ENCODE assay signal across 1 cellular context in genomic region chr3:136042608-136043221, GRCh38.
TF ChIP-seq lines count a peak whose summit lies in the region.

No MANE protein-coding gene starts in this region.

TF ChIP-seq in liver, 16 proteins besides CTCF, POLR2A, EP300 and RAD21 (continued from another document):
- TF ChIP-seq, protein P1, sequence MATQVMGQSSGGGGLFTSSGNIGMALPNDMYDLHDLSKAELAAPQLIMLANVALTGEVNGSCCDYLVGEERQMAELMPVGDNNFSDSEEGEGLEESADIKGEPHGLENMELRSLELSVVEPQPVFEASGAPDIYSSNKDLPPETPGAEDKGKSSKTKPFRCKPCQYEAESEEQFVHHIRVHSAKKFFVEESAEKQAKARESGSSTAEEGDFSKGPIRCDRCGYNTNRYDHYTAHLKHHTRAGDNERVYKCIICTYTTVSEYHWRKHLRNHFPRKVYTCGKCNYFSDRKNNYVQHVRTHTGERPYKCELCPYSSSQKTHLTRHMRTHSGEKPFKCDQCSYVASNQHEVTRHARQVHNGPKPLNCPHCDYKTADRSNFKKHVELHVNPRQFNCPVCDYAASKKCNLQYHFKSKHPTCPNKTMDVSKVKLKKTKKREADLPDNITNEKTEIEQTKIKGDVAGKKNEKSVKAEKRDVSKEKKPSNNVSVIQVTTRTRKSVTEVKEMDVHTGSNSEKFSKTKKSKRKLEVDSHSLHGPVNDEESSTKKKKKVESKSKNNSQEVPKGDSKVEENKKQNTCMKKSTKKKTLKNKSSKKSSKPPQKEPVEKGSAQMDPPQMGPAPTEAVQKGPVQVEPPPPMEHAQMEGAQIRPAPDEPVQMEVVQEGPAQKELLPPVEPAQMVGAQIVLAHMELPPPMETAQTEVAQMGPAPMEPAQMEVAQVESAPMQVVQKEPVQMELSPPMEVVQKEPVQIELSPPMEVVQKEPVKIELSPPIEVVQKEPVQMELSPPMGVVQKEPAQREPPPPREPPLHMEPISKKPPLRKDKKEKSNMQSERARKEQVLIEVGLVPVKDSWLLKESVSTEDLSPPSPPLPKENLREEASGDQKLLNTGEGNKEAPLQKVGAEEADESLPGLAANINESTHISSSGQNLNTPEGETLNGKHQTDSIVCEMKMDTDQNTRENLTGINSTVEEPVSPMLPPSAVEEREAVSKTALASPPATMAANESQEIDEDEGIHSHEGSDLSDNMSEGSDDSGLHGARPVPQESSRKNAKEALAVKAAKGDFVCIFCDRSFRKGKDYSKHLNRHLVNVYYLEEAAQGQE (IDR thresholded peaks at IDR 0.05), result no peak
TF ChIP-seq in liver: peak in this region for 0.
